In the genomic region with DNA sequence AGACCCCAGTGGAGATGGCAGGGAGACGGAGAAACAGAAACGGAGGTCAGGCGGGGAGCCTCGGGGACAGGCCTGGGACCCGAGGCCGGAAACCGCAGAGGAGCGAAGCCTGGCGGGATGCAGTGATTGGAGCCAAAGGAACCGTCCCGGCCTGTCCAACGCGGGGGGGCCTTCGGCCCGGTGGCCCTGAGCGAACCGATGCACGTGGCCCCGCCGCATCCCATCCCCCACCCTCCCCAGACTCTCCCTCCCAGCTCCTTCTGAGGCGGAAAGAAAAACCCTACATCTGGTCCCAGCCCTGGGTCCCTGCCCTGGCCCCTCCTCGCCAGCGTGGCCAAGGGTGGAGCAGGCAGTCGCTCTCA, we compare ENCODE assay signal across 8 cellular contexts. TPM values are rescaled to one million over a fixed set of nuclear protein-coding genes. Genes with fewer than 3 reads are reported as not detected.
DNase-seq lines count a peak whose midpoint lies in the region; ATAC-seq and TF ChIP-seq lines count a peak whose summit lies in the region.

No MANE protein-coding gene starts in this region.

- DNase-seq in esophagus muscularis mucosa (ENCODE audit: extremely low spot score) (no peak), nephron progenitor cell (peak; percentile 82), NCI-H1694 (lab: John Stamatoyannopoulos, UW) (no peak), NCI-H526 treated with DMSO at 0.1 percent for 48 hours (lab: John Stamatoyannopoulos, UW) (no peak), SHP77 (lab: John Stamatoyannopoulos, UW) (no peak)

- intact Hi-C loops in esophagus muscularis mucosa (cut with DNase I): loop anchor here (2.0 kb wide), 1 partner anchor 16 kb away; no protein-coding TSS in a partner anchor

- no peak for TF ChIP-seq EP300 in esophagus muscularis mucosa (IDR thresholded peaks at IDR 0.05)

- H3K9me3 ChIP-seq in ES-I3 (ENCODE audit: control insufficient read depth, insufficient read depth, low read length): no peaks in the 10 kb centered on the region
- H3K9me3 ChIP-seq in esophagus muscularis mucosa: no peaks in the 10 kb centered on the region

- no peak overlapping the region for H3K27ac Mint-ChIP-seq in T-helper 1 cell treated with Interleukin-12 subunit alpha and Interleukin-12 subunit beta and Interleukin-4 antibody, amounts not matched to agents 30 μg/mL and 1 μg/mL, for 36 hours
- peak overlapping the region; percentile 99 for H3K27ac Mint-ChIP-seq in nephron progenitor cell

- peaks cover 0 to 22% (median 0%) of the 10 kb centered on the region in 4 donors for H3K27me3 ChIP-seq in esophagus muscularis mucosa

- H3K4me1 Mint-ChIP-seq in T-helper 1 cell treated with Interleukin-12 subunit alpha and Interleukin-12 subunit beta and Interleukin-4 antibody, amounts not matched to agents 30 μg/mL and 1 μg/mL, for 36 hours (ENCODE audit: low read depth): peaks cover 17% of the 10 kb centered on the region
- peaks cover 82% of the 10 kb centered on the region for H3K4me1 Mint-ChIP-seq in nephron progenitor cell

- no peaks in the 10 kb centered on the region for H3K9me3 Mint-ChIP-seq in T-helper 1 cell treated with Interleukin-12 subunit alpha and Interleukin-12 subunit beta and Interleukin-4 antibody, amounts not matched to agents 30 μg/mL and 1 μg/mL, for 36 hours
- no peaks in the 10 kb centered on the region for H3K9me3 Mint-ChIP-seq in nephron progenitor cell

- no peak for TF ChIP-seq POLR2A in esophagus muscularis mucosa (IDR thresholded peaks at IDR 0.05; ENCODE audit: low read depth)

- H3K9ac ChIP-seq in ES-I3 (ENCODE audit: low read depth, low read length): peak overlapping the region; percentile 72

- no peak for ATAC-seq in GM18511 (IDR thresholded peaks at IDR 0.05; ENCODE audit: unreplicated experiment)

- H3K4me3 Mint-ChIP-seq in T-helper 1 cell treated with Interleukin-12 subunit alpha and Interleukin-12 subunit beta and Interleukin-4 antibody, amounts not matched to agents 30 μg/mL and 1 μg/mL, for 36 hours: peak overlapping the region; percentile 84
- H3K4me3 Mint-ChIP-seq in nephron progenitor cell: peak overlapping the region; percentile 95

- peaks cover 1% of the 10 kb centered on the region for H3K36me3 Mint-ChIP-seq in T-helper 1 cell treated with Interleukin-12 subunit alpha and Interleukin-12 subunit beta and Interleukin-4 antibody, amounts not matched to agents 30 μg/mL and 1 μg/mL, for 36 hours (ENCODE audit: low read depth)
- peaks cover 15% of the 10 kb centered on the region for H3K36me3 Mint-ChIP-seq in nephron progenitor cell (ENCODE audit: low read depth)

- TF ChIP-seq CTCF in esophagus muscularis mucosa (IDR thresholded peaks at IDR 0.05): no peak
- no peak for TF ChIP-seq CTCF in nephron progenitor cell (IDR thresholded peaks at IDR 0.05)

- H3K36me3 ChIP-seq in ES-I3 (ENCODE audit: insufficient read depth, low read length) (no peaks in the 10 kb centered on the region), esophagus muscularis mucosa (no peaks in the 10 kb centered on the region)

- H3K4me3 ChIP-seq in esophagus muscularis mucosa: peak overlapping the region; percentile 56 to 60 (median 57)

- 4% methylated on average over 22 of the region's 24 CpGs for WGBS in esophagus muscularis mucosa

- peaks cover 46% of the 10 kb centered on the region for H3K27me3 Mint-ChIP-seq in T-helper 1 cell treated with Interleukin-12 subunit alpha and Interleukin-12 subunit beta and Interleukin-4 antibody, amounts not matched to agents 30 μg/mL and 1 μg/mL, for 36 hours (ENCODE audit: low read depth)
- H3K27me3 Mint-ChIP-seq in nephron progenitor cell (ENCODE audit: low read depth, poor library complexity): peaks cover 3% of the 10 kb centered on the region

- H3K27ac ChIP-seq in esophagus muscularis mucosa (replicated peaks in 1 of 4): peak overlapping the region; percentile 76 to 88 (median 88)

- H3K4me1 ChIP-seq in ES-I3 (ENCODE audit: insufficient read depth, low read length) (peaks cover 43% of the 10 kb centered on the region), esophagus muscularis mucosa (peaks cover 39 to 84% (median 75%) of the 10 kb centered on the region in 4 donors)

RNA-seq across cellular contexts. Expression of gene CRABP2, which starts 1.2 kb away (rescaled TPM):
- total RNA-seq in esophagus muscularis mucosa: 1 to 10 TPM; 1.2 to 6.4 (median 2.7) TPM

RNA-seq across cellular contexts. Expression of gene METTL25B, which starts 21.6 kb away (rescaled TPM):
- 10 to 100 TPM; 16.2 to 32.3 (median 18.0) TPM for total RNA-seq in esophagus muscularis mucosa

RNA-seq across cellular contexts. Expression of gene ISG20L2, which starts 21.9 kb away (rescaled TPM):
- total RNA-seq in esophagus muscularis mucosa: 10 to 100 TPM; 16.2 to 20.0 (median 19.0) TPM

RNA-seq across cellular contexts. Expression of gene NES, which starts 29.4 kb away (rescaled TPM):
- 10 to 100 TPM; 16.6 to 37.4 (median 32.5) TPM for total RNA-seq in esophagus muscularis mucosa

RNA-seq across cellular contexts. Expression of gene MRPL24, which starts 34.3 kb away (rescaled TPM):
- 10 to 100 TPM; 43.5 to 67.4 (median 62.4) TPM for total RNA-seq in esophagus muscularis mucosa
